32 cellular contexts compared by ENCODE assay signal in the genomic region with DNA sequence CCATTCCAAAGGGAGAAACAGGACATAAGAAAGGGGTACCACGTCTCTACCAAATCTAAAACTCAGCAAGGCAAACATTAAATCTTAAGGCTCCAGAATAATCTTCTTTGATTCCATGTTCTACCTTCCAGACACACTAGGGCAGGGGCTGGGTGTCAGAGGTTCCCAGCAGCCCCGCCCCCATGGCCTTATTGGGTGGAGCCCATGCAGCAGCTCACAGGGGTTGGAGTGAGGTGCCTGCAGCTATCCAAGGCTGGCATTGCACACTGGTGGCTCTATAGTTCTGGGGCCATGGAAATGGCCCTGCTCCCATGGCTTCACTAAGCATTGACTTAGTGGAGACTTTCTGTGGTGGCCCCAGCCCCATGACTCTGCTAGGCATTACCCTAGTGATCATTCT. TPM values are rescaled to one million over a fixed set of nuclear protein-coding genes. Genes with fewer than 3 reads are reported as not detected.
"Had no signal": no experiment of that assay in that cellular context is flagged by ENCODE, and none has a peak within 500 bp of the region (broad histone marks: within the 10 kb centered on the region; RNA-seq: fewer than 3 reads in every experiment).

No MANE protein-coding gene starts in this region.

- H3K27me3 ChIP-seq: brain microvascular endothelial cell, gastrocnemius medialis had no signal

- H3K4me1 ChIP-seq: foreskin keratinocyte, gastrocnemius medialis, heart left ventricle had no signal

- ATAC-seq: activated CD4-positive, alpha-beta T cell treated with anti-CD3 and anti-CD28 coated beads for 36 hours; activated CD8-positive, alpha-beta T cell treated with anti-CD3 and anti-CD28 coated beads for 36 hours; activated T-cell treated with anti-CD3 and anti-CD28 coated beads, Interleukin-2, amount 50 U/mL, for 4 hours; activated T-helper 17 cell treated with anti-CD3 and anti-CD28 coated beads, Interleukin-2, amount 50 U/mL, for 72 hours; esophagus mucosa; foreskin keratinocyte; gastrocnemius medialis; heart left ventricle; T-cell had no signal

- FAIRE-seq: astrocyte, bronchial epithelial cell had no signal

- H3K27ac ChIP-seq: brain microvascular endothelial cell, coronary artery, dorsolateral prefrontal cortex, foreskin keratinocyte, gastrocnemius medialis, heart left ventricle, WERI-Rb-1 had no signal

- H3K9me3 ChIP-seq: gastrocnemius medialis had no signal

- DNase-seq: activated CD4-positive, alpha-beta T cell treated with anti-CD3 and anti-CD28 coated beads for 36 hours; activated CD4-positive, alpha-beta T cell treated with anti-CD3 and anti-CD28 coated beads, Interleukin-2, amount 10 ng/mL, durations not matched to agents 7 days and 5 days; activated CD4-positive, alpha-beta T cell treated with anti-CD3 and anti-CD28 coated beads, Interleukin-2, amount 50 U/mL, for 48 hours; activated CD4-positive, CD25-positive, alpha-beta regulatory T cell; activated CD4-positive, CD25-positive, alpha-beta regulatory T cell treated with anti-CD3 and anti-CD28 coated beads, Interleukin-2, amount 50 U/mL, for 72 hours; activated CD8-positive, alpha-beta memory T cell treated with anti-CD3 and anti-CD28 coated beads for 24 hours; activated CD8-positive, alpha-beta T cell treated with anti-CD3 and anti-CD28 coated beads for 36 hours; activated effector memory CD4-positive, alpha-beta T cell treated with Interleukin-2 at 50 U/mL for 16 hours; activated gamma-delta T cell treated with Interleukin-2 at 50 U/mL for 16 hours; activated naive CD4-positive, alpha-beta T cell treated with anti-CD3 and anti-CD28 coated beads, Interleukin-2, amount 50 U/mL, for 16 hours; activated naive CD4-positive, alpha-beta T cell treated with Interleukin-2 at 50 U/mL for 16 hours; activated T-cell treated with anti-CD3 and anti-CD28 coated beads, Interleukin-2, amount 50 U/mL, for 4 hours; amniotic stem cell; anterior cingulate cortex; brain microvascular endothelial cell; dorsolateral prefrontal cortex; effector memory CD4-positive, alpha-beta T cell; endodermal cell; foreskin keratinocyte; gastrocnemius medialis; glutamatergic neuron; heart left ventricle; T-cell; T1000; WERI-Rb-1 had no signal

- H3K4me3 ChIP-seq: coronary artery, dorsolateral prefrontal cortex, gastrocnemius medialis, heart left ventricle had no signal

- H3K36me3 ChIP-seq: brain microvascular endothelial cell, heart left ventricle, WERI-Rb-1 had no signal

RNA-seq across cellular contexts. Expression of gene OSR1, which starts 14.9 kb away (rescaled TPM):
- total RNA-seq: activated CD4-positive, alpha-beta T cell treated with anti-CD3 and anti-CD28 coated beads for 36 hours; activated CD4-positive, alpha-beta T cell treated with anti-CD3 and anti-CD28 coated beads, Interleukin-2, amount 10 ng/mL, durations not matched to agents 7 days and 5 days; activated CD8-positive, alpha-beta T cell treated with anti-CD3 and anti-CD28 coated beads for 36 hours; activated T-cell treated with anti-CD3 and anti-CD28 coated beads, Interleukin-2, amount 50 U/mL, for 4 hours; activated T-helper 17 cell treated with anti-CD3 and anti-CD28 coated beads, Interleukin-2, amount 50 U/mL, for 72 hours; endodermal cell; epithelial cell of proximal tubule; T-cell; T-helper 2 cell treated with Interferon-gamma antibody and Interleukin-4, amounts not matched to agents 100 ng/mL and 5 ng/mL, for 36 hours had no signal
